ENCODE assay signal across 1 cellular context in genomic region chr20:38250607-38251006, GRCh38.
TF ChIP-seq lines count a peak whose summit lies in the region.

No MANE protein-coding gene starts in this region.

TF ChIP-seq in K562, 482 proteins besides CTCF, POLR2A, EP300 and RAD21 (continued from another document):
- TF ChIP-seq PBX2 (CRISPR knock-in tag; IDR thresholded peaks at IDR 0.05; ENCODE audit: low read depth) (no peak), PBX2 (tag; conservative IDR thresholded peaks at IDR 0.05; ENCODE audit: low read depth) (0 out of 2 replicates have a peak, but pooled peaks have one; percentile 20), YY1 (IDR thresholded peaks at IDR 0.05; ENCODE audit: borderline replicate concordance in 1 of 3, control insufficient read depth in 1 of 3, extremely low read depth in 1 of 3, insufficient read depth in 3 of 3, insufficient read length in 1 of 3, insufficient replicate concordance in 2 of 3, low read depth in 1 of 3, low read length in 2 of 3) (peak in 1 of 3 experiments; percentile 48)
